In the genomic region with DNA sequence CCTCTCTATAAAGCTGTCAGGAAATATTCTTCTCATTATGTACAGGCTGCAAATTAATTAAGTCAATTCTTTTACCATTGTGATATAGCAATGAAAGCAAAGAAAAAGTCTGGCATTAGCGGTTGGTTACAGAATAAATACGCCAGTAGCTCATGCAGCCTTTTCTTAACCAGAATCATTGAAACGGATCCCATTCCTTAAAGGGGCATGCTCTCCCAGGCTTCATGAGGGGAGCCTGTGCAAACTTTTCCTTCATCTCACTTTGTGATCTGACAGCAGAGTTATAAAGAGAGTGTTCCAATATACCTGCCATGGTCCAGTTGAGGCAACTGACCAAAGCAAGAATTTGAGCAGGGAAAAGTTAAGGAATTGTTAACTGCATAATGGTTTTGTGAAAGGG, we compare ENCODE assay signal across 1 cellular context.
TF ChIP-seq lines count a peak whose summit lies in the region.

No MANE protein-coding gene starts in this region.

TF ChIP-seq in A549, 52 proteins besides CTCF, POLR2A, EP300 and RAD21 (continued from another document):
- TF ChIP-seq, protein P1, sequence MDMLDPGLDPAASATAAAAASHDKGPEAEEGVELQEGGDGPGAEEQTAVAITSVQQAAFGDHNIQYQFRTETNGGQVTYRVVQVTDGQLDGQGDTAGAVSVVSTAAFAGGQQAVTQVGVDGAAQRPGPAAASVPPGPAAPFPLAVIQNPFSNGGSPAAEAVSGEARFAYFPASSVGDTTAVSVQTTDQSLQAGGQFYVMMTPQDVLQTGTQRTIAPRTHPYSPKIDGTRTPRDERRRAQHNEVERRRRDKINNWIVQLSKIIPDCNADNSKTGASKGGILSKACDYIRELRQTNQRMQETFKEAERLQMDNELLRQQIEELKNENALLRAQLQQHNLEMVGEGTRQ (IDR thresholded peaks at IDR 0.05): no peak
- no peak for TF ChIP-seq ESRRA (IDR thresholded peaks at IDR 0.05; ENCODE audit: borderline replicate concordance, low read length)
- TF ChIP-seq NPAS2 (CRISPR knock-in tag; IDR thresholded peaks at IDR 0.05; ENCODE audit: borderline replicate concordance): no peak
- TF ChIP-seq CBX8 (IDR thresholded peaks at IDR 0.05): no peak
- no peak for TF ChIP-seq SMC3 (IDR thresholded peaks at IDR 0.05)
- TF ChIP-seq, protein P2, sequence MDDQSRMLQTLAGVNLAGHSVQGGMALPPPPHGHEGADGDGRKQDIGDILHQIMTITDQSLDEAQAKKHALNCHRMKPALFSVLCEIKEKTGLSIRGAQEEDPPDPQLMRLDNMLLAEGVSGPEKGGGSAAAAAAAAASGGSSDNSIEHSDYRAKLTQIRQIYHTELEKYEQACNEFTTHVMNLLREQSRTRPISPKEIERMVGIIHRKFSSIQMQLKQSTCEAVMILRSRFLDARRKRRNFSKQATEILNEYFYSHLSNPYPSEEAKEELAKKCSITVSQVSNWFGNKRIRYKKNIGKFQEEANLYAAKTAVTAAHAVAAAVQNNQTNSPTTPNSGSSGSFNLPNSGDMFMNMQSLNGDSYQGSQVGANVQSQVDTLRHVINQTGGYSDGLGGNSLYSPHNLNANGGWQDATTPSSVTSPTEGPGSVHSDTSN (IDR thresholded peaks at IDR 0.05): no peak
- TF ChIP-seq HOXB5 (CRISPR knock-in tag; IDR thresholded peaks at IDR 0.05): no peak
- no peak for TF ChIP-seq MYC (IDR thresholded peaks at IDR 0.05; ENCODE audit: borderline replicate concordance, low read length)
- TF ChIP-seq, protein P3, sequence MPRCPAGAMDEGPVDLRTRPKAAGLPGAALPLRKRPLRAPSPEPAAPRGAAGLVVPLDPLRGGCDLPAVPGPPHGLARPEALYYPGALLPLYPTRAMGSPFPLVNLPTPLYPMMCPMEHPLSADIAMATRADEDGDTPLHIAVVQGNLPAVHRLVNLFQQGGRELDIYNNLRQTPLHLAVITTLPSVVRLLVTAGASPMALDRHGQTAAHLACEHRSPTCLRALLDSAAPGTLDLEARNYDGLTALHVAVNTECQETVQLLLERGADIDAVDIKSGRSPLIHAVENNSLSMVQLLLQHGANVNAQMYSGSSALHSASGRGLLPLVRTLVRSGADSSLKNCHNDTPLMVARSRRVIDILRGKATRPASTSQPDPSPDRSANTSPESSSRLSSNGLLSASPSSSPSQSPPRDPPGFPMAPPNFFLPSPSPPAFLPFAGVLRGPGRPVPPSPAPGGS (IDR thresholded peaks at IDR 0.05): no peak
- no peak for TF ChIP-seq NFE2L2 (conservative IDR thresholded peaks at IDR 0.05; ENCODE audit: low read length)
